12 cellular contexts compared by ENCODE assay signal in genomic region chr15:93020976-93021772, GRCh38.
DNase-seq lines count a peak whose midpoint lies in the region; ATAC-seq lines count a peak whose summit lies in the region.
"Had no signal": no experiment of that assay in that cellular context is flagged by ENCODE, and none has a peak within 500 bp of the region (broad histone marks: within the 10 kb centered on the region; RNA-seq: fewer than 3 reads in every experiment).

No MANE protein-coding gene starts in this region.

- H3K27me3 Mint-ChIP-seq in activated CD8-positive, alpha-beta memory T cell treated with anti-CD3 and anti-CD28 coated beads, Interleukin-2, amount 10 ng/mL, durations not matched to agents 7 days and 5 days = no peaks in the 10 kb centered on the region

- no peaks in the 10 kb centered on the region for H3K27me3 ChIP-seq in aorta (ENCODE audit: control insufficient read depth in 1 of 2, insufficient read depth in 2 of 2, low read length in 1 of 2)

- peaks cover 83% of the 10 kb centered on the region for H3K4me1 Mint-ChIP-seq in activated CD8-positive, alpha-beta memory T cell treated with anti-CD3 and anti-CD28 coated beads, Interleukin-2, amount 10 ng/mL, durations not matched to agents 7 days and 5 days
- peaks cover 82% of the 10 kb centered on the region for H3K4me1 Mint-ChIP-seq in stimulated activated effector memory CD8-positive, alpha-beta T cell treated with anti-CD3 and anti-CD28 coated beads, Interleukin-12 subunit alpha, Interleukin-12 subunit beta, amount 100 ng/mL, for 72 hours
- H3K4me1 Mint-ChIP-seq: neural crest cell had no signal

- H3K4me1 ChIP-seq in aorta (ENCODE audit: control insufficient read depth in 1 of 2, insufficient read depth in 2 of 2, low read length in 2 of 2) = no peaks in the 10 kb centered on the region

- H3K9me3 ChIP-seq in aorta (ENCODE audit: control insufficient read depth, low read length) = no peaks in the 10 kb centered on the region

- peak overlapping the region; percentile 13 for H3K4me3 Mint-ChIP-seq in activated CD8-positive, alpha-beta memory T cell treated with anti-CD3 and anti-CD28 coated beads, Interleukin-2, amount 10 ng/mL, durations not matched to agents 7 days and 5 days
- peak overlapping the region; percentile 28 for H3K4me3 Mint-ChIP-seq in stimulated activated effector memory CD8-positive, alpha-beta T cell treated with anti-CD3 and anti-CD28 coated beads, Interleukin-12 subunit alpha, Interleukin-12 subunit beta, amount 100 ng/mL, for 72 hours

- H3K36me3 Mint-ChIP-seq in activated CD8-positive, alpha-beta memory T cell treated with anti-CD3 and anti-CD28 coated beads, Interleukin-2, amount 10 ng/mL, durations not matched to agents 7 days and 5 days = peaks cover 89% of the 10 kb centered on the region
- no peaks in the 10 kb centered on the region for H3K36me3 Mint-ChIP-seq in stimulated activated effector memory CD8-positive, alpha-beta T cell treated with anti-CD3 and anti-CD28 coated beads, Interleukin-12 subunit alpha, Interleukin-12 subunit beta, amount 100 ng/mL, for 72 hours

- H3K4me3 ChIP-seq in aorta (ENCODE audit: low read length in 2 of 2) = no peak overlapping the region

- WGBS in aorta, 2 donors = 91 to 92% methylated on average over 3 of the region's 3 CpGs

- CTCF ChIA-PET in activated CD8-positive, alpha-beta memory T cell treated with anti-CD3 and anti-CD28 coated beads, Interleukin-2, amount 10 ng/mL, durations not matched to agents 7 days and 5 days (lab: Charles Lee) = interaction anchor here (1.3 to 2.0 kb wide), 2 partner anchors 9 to 224 kb away, joined by 3 to 8 read pairs; no protein-coding TSS in a partner anchor

- intact Hi-C loops in aorta (cut with DNase I) = no loop called here

- no peak overlapping the region for H3K27ac ChIP-seq in aorta (ENCODE audit: low read depth in 1 of 2, low read length in 2 of 2)

- H3K27ac Mint-ChIP-seq in activated CD8-positive, alpha-beta memory T cell treated with anti-CD3 and anti-CD28 coated beads, Interleukin-2, amount 10 ng/mL, durations not matched to agents 7 days and 5 days = peak overlapping the region; percentile 83
- H3K27ac Mint-ChIP-seq in stimulated activated effector memory CD8-positive, alpha-beta T cell treated with anti-CD3 and anti-CD28 coated beads, Interleukin-12 subunit alpha, Interleukin-12 subunit beta, amount 100 ng/mL, for 72 hours = peak overlapping the region; percentile 58

- DNase-seq in activated CD8-positive, alpha-beta memory T cell treated with anti-CD3 and anti-CD28 coated beads, Interleukin-2, amount 10 ng/mL, durations not matched to agents 7 days and 5 days = no peak
- no peak for DNase-seq in activated CD8-positive, alpha-beta memory T cell treated with anti-CD3 and anti-CD28 coated beads, Interleukin-2, amount 50 U/mL, for 4 hours
- no peak for DNase-seq in stimulated activated effector memory CD8-positive, alpha-beta T cell treated with anti-CD3 and anti-CD28 coated beads, Interleukin-12 subunit alpha, Interleukin-12 subunit beta, amount 100 ng/mL, for 72 hours (ENCODE audit: low spot score in 2 of 2)
- no peak for DNase-seq in NCI-H2227 (lab: John Stamatoyannopoulos, UW; ENCODE audit: unreplicated experiment)
- no peak for DNase-seq in SW 1271 (lab: John Stamatoyannopoulos, UW)
- DNase-seq in aorta = no peak
- DNase-seq: effector CD8-positive, alpha-beta T cell; NCI-H1417 treated with DMSO at 0.1 percent for 48 hours; stimulated activated CD4-positive, alpha-beta T cell treated with anti-CD3 and anti-CD28 coated beads, Interleukin-4, amount 100 ng/mL, for 1 hour had no signal

- H3K36me3 ChIP-seq in aorta (ENCODE audit: control insufficient read depth in 1 of 2, insufficient read depth in 2 of 2, low read length in 1 of 2) = peaks cover 4 to 12% of the 10 kb centered on the region in 2 donors

- peak; percentile 68 for ATAC-seq in activated CD8-positive, alpha-beta memory T cell treated with anti-CD3 and anti-CD28 coated beads, Interleukin-2, amount 10 ng/mL, durations not matched to agents 7 days and 5 days
- peak; percentile 62 for ATAC-seq in HG02588 (IDR thresholded peaks at IDR 0.05; ENCODE audit: unreplicated experiment)
- ATAC-seq in HG03558 (IDR thresholded peaks at IDR 0.05; ENCODE audit: extremely low read depth, unreplicated experiment) = peak; percentile 77
- ATAC-seq in stimulated activated effector memory CD8-positive, alpha-beta T cell treated with anti-CD3 and anti-CD28 coated beads, Interleukin-12 subunit alpha, Interleukin-12 subunit beta, amount 100 ng/mL, for 72 hours = peak; percentile 50
- no peak for ATAC-seq in aorta (ENCODE audit: low FRiP score)

- no peaks in the 10 kb centered on the region for H3K9me3 Mint-ChIP-seq in activated CD8-positive, alpha-beta memory T cell treated with anti-CD3 and anti-CD28 coated beads, Interleukin-2, amount 10 ng/mL, durations not matched to agents 7 days and 5 days (ENCODE audit: low read depth)
- no peaks in the 10 kb centered on the region for H3K9me3 Mint-ChIP-seq in stimulated activated effector memory CD8-positive, alpha-beta T cell treated with anti-CD3 and anti-CD28 coated beads, Interleukin-12 subunit alpha, Interleukin-12 subunit beta, amount 100 ng/mL, for 72 hours
- H3K9me3 Mint-ChIP-seq: neural crest cell had no signal
